ENCODE assay signal across 8 cellular contexts in genomic region chr14:90060312-90060964, GRCh38. TPM values are rescaled to one million over a fixed set of nuclear protein-coding genes. Genes with fewer than 3 reads are reported as not detected.
DNase-seq lines count a peak whose midpoint lies in the region; ATAC-seq and TF ChIP-seq lines count a peak whose summit lies in the region.

No MANE protein-coding gene starts in this region.

- H3K36me3 Mint-ChIP-seq in activated CD4-positive, alpha-beta T cell treated with anti-CD3 and anti-CD28 coated beads for 36 hours (ENCODE audit: low read depth), result no peaks in the 10 kb centered on the region

- peaks cover 24% of the 10 kb centered on the region for H3K4me1 Mint-ChIP-seq in activated CD4-positive, alpha-beta T cell treated with anti-CD3 and anti-CD28 coated beads for 36 hours

- H3K9me3 Mint-ChIP-seq in activated CD4-positive, alpha-beta T cell treated with anti-CD3 and anti-CD28 coated beads for 36 hours (ENCODE audit: low read depth), result no peaks in the 10 kb centered on the region

- no peak overlapping the region for H3K27ac Mint-ChIP-seq in activated CD4-positive, alpha-beta T cell treated with anti-CD3 and anti-CD28 coated beads for 36 hours

- H3K27me3 ChIP-seq in GM06990 (replicated peaks; ENCODE audit: control insufficient read depth, insufficient read depth, low read length) (no peaks in the 10 kb centered on the region; the same call in none of the 2 replicates), HAP-1 (ENCODE audit: low read depth) (peaks cover 21% of the 10 kb centered on the region), ectodermal cell (ENCODE audit: control insufficient read depth, insufficient read depth, low read length, poor library complexity, severe bottlenecking) (peaks cover 82% of the 10 kb centered on the region)

- POLR2A ChIA-PET in activated CD4-positive, alpha-beta T cell treated with anti-CD3 and anti-CD28 coated beads for 36 hours (lab: Charles Lee), result interaction anchor here (1.1 kb wide), 1 partner anchor 1482 kb away, joined by 5 read pairs; no protein-coding TSS in a partner anchor

- no peak overlapping the region for H3K27ac ChIP-seq in ectodermal cell (ENCODE audit: insufficient read depth, low read depth, low read length, poor library complexity, severe bottlenecking)

- peak; percentile 54 for TF ChIP-seq CTCF in GM06990 (IDR thresholded peaks at IDR 0.05; ENCODE audit: insufficient read depth, low read length, poor library complexity, severe bottlenecking)

- WGBS in ectodermal cell, 2 experiments, result 0 to 1% methylated on average over 80 of the region's 80 CpGs

- H3K4me3 ChIP-seq in GM06990 (replicated peaks; ENCODE audit: low read depth, low read length), result peak overlapping the region; percentile 61
- peak overlapping the region; percentile 33 for H3K4me3 ChIP-seq in HAP-1
- H3K4me3 ChIP-seq in ectodermal cell (ENCODE audit: insufficient read depth, low read depth, low read length), result peak overlapping the region; percentile 33

- CTCF ChIA-PET in activated CD4-positive, alpha-beta T cell treated with anti-CD3 and anti-CD28 coated beads for 36 hours (lab: Charles Lee), result interaction anchor here (0.6 to 1.6 kb wide), 6 partner anchors 74 to 1021 kb away, joined by 3 to 4 read pairs (median 3); partner anchors contain the start of gene EFCAB11

- H3K9me3 ChIP-seq in HAP-1 (no peaks in the 10 kb centered on the region), ectodermal cell (ENCODE audit: control insufficient read depth, low read length) (no peaks in the 10 kb centered on the region)

- H3K4me3 Mint-ChIP-seq in activated CD4-positive, alpha-beta T cell treated with anti-CD3 and anti-CD28 coated beads for 36 hours, result peak overlapping the region; percentile 64

- in situ Hi-C loops in HAP-1 (cut with MboI; ENCODE audit: low sequenced_read_pairs), result no loop called here

- H3K36me3 ChIP-seq in GM06990 (ENCODE audit: control insufficient read depth, insufficient read depth, low read length) (no peaks in the 10 kb centered on the region), HAP-1 (replicated peaks) (no peaks in the 10 kb centered on the region), ectodermal cell (ENCODE audit: control insufficient read depth, insufficient read depth, low read length) (no peaks in the 10 kb centered on the region)

- peak; percentile 86 for ATAC-seq in activated CD4-positive, alpha-beta T cell treated with anti-CD3 and anti-CD28 coated beads for 36 hours

- peaks cover 64% of the 10 kb centered on the region for H3K27me3 Mint-ChIP-seq in activated CD4-positive, alpha-beta T cell treated with anti-CD3 and anti-CD28 coated beads for 36 hours

- intact Hi-C loops in activated CD4-positive, alpha-beta T cell treated with anti-CD3 and anti-CD28 coated beads for 36 hours (cut with DNase I, micrococcal nuclease), result loop anchor here (1.0 to 5.0 kb wide), 5 partner anchors 87 to 175 kb away; partner anchors contain the start of genes EFCAB11 (in 1 of the 2) and TDP1 (in 1 of the 2)

- H3K4me1 ChIP-seq in HAP-1 (peaks cover 6% of the 10 kb centered on the region), ectodermal cell (ENCODE audit: control insufficient read depth, insufficient read depth, low read length) (no peaks in the 10 kb centered on the region)

- DNase-seq in GM06990 (ENCODE audit: extremely low read depth, insufficient read length), result peak; percentile 81
- DNase-seq in HAP-1 (ENCODE audit: low spot score in 2 of 2), result peak; percentile 62 to 78
- DNase-seq in NCI-H1048 (lab: John Stamatoyannopoulos, UW), result peak; percentile 12
- DNase-seq in activated CD4-positive, alpha-beta T cell treated with anti-CD3 and anti-CD28 coated beads for 36 hours, result peak; percentile 77
- DNase-seq in medulla oblongata (ENCODE audit: extremely low spot score), result peak; percentile 76
- peak; percentile 20 to 56 (median 26) for DNase-seq in stimulated activated CD4-positive, alpha-beta T cell treated with anti-CD3 and anti-CD28 coated beads, TNF-alpha, amount 100 ng/mL, for 48 hours (ENCODE audit: low read depth in 3 of 3)
- no peak for DNase-seq in activated gamma-delta T cell (lab: John Stamatoyannopoulos, UW)

RNA-seq across cellular contexts. Expression of gene KCNK13, which starts 1.4 kb away (rescaled TPM):
- total RNA-seq in activated CD4-positive, alpha-beta T cell treated with anti-CD3 and anti-CD28 coated beads for 36 hours, result not detected
- not detected for polyA plus RNA-seq in ectodermal cell (2013, experiment 1 of 4)
- polyA plus RNA-seq in ectodermal cell (2013, experiment 2 of 4), result not detected
- not detected for polyA plus RNA-seq in ectodermal cell (2013, experiment 3 of 4)
- not detected for polyA plus RNA-seq in ectodermal cell (2013, experiment 4 of 4)
